Comparison of ENCODE assay signal across 1 cellular context in the genomic region with DNA sequence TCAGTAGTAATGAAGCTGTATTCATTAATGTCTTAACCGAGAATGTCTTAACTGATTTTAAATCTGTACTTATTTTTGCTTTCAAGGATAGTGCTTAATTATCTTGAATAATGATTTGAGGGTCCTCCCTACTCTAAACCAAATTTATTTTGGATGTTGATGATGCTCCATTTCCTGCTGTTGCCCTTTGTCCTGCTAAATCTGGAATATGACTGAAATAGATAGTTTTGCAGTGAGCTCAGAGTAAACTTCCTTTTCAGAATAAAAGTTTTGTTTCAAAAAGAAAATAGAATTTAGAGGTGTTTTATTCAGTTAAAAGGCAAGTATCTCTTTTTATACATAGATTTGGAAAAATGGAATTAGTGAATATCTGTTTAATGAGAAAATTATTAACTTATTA.
TF ChIP-seq lines count a peak whose summit lies in the region.

No MANE protein-coding gene starts in this region.

TF ChIP-seq in GM12878, 131 proteins besides CTCF, POLR2A, EP300 and RAD21:
- TF ChIP-seq, protein P1, sequence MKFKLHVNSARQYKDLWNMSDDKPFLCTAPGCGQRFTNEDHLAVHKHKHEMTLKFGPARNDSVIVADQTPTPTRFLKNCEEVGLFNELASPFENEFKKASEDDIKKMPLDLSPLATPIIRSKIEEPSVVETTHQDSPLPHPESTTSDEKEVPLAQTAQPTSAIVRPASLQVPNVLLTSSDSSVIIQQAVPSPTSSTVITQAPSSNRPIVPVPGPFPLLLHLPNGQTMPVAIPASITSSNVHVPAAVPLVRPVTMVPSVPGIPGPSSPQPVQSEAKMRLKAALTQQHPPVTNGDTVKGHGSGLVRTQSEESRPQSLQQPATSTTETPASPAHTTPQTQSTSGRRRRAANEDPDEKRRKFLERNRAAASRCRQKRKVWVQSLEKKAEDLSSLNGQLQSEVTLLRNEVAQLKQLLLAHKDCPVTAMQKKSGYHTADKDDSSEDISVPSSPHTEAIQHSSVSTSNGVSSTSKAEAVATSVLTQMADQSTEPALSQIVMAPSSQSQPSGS (IDR thresholded peaks at IDR 0.05; ENCODE audit: low read length) = 0 out of 2 replicates have a peak, but pooled peaks have one; percentile 44
- TF ChIP-seq SMAD1 (IDR thresholded peaks at IDR 0.05; ENCODE audit: low read depth, partially characterized antibody) (no peak), CREM (IDR thresholded peaks at IDR 0.05; ENCODE audit: low read depth) (peak; percentile 50; the same call in 1 of the 2 replicates), MYB (IDR thresholded peaks at IDR 0.05; ENCODE audit: borderline replicate concordance, low read depth, low read length) (no peak), JUNB (IDR thresholded peaks at IDR 0.05) (peak; percentile 74), MEF2A (IDR thresholded peaks at IDR 0.05; ENCODE audit: insufficient read depth, low read depth, low read length) (peak; percentile 86), NFIC (IDR thresholded peaks at IDR 0.05; ENCODE audit: low read depth, low read length) (peak; percentile 53; the same call in 1 of the 2 replicates)
- TF ChIP-seq, protein P2, sequence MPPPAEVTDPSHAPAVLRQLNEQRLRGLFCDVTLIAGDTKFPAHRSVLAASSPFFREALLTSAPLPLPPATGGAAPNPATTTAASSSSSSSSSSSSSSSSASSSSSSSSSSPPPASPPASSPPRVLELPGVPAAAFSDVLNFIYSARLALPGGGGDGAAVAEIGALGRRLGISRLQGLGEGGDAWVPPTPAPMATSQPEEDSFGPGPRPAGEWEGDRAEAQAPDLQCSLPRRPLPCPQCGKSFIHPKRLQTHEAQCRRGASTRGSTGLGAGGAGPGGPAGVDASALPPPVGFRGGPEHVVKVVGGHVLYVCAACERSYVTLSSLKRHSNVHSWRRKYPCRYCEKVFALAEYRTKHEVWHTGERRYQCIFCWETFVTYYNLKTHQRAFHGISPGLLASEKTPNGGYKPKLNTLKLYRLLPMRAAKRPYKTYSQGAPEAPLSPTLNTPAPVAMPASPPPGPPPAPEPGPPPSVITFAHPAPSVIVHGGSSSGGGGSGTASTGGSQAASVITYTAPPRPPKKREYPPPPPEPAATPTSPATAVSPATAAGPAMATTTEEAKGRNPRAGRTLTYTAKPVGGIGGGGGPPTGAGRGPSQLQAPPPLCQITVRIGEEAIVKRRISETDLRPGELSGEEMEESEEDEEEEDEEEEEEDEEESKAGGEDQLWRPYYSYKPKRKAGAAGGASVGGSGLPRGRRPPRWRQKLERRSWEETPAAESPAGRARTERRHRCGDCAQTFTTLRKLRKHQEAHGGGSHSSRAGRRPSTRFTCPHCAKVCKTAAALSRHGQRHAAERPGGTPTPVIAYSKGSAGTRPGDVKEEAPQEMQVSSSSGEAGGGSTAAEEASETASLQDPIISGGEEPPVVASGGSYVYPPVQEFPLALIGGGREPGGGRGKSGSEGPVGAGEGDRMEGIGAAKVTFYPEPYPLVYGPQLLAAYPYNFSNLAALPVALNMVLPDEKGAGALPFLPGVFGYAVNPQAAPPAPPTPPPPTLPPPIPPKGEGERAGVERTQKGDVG (CRISPR knock-in tag; IDR thresholded peaks at IDR 0.05) = no peak
TF ChIP-seq in GM12878: peak in this region for 5.
